In genomic region chr2:159084395-159085370, GRCh38 we compare ENCODE assay signal across 14 cellular contexts.
DNase-seq lines count a peak whose midpoint lies in the region; ATAC-seq and TF ChIP-seq lines count a peak whose summit lies in the region.
"Had no signal": no experiment of that assay in that cellular context is flagged by ENCODE, and none has a peak within 500 bp of the region (broad histone marks: within the 10 kb centered on the region; RNA-seq: fewer than 3 reads in every experiment).

No MANE protein-coding gene starts in this region.

- peaks cover 20% of the 10 kb centered on the region for H4K20me1 ChIP-seq in smooth muscle cell (ENCODE audit: low read depth)
- no peaks in the 10 kb centered on the region for H4K20me1 ChIP-seq in MM.1S (ENCODE audit: insufficient read depth, low read length)

- H3K9ac ChIP-seq in smooth muscle cell (ENCODE audit: low read depth), result no peak overlapping the region
- no peak overlapping the region for H3K9ac ChIP-seq in MM.1S (ENCODE audit: low read length)
- H3K9ac ChIP-seq: parathyroid adenoma had no signal

- in situ Hi-C loops in brain microvascular endothelial cell (cut with HindIII; ENCODE audit: low pct_ligation_motif_present, low sequenced_read_pairs), result no loop called here

- H3K27me3 ChIP-seq in brain microvascular endothelial cell (replicated peaks), result no peaks in the 10 kb centered on the region
- no peaks in the 10 kb centered on the region for H3K27me3 ChIP-seq in smooth muscle cell (ENCODE audit: low read depth)
- H3K27me3 ChIP-seq in MM.1S (replicated peaks; ENCODE audit: insufficient read depth, low read length), result no peaks in the 10 kb centered on the region

- H3K4me1 ChIP-seq in smooth muscle cell (ENCODE audit: low read depth) (no peaks in the 10 kb centered on the region), MM.1S (ENCODE audit: low read length) (no peaks in the 10 kb centered on the region)
- H3K4me1 ChIP-seq: parathyroid adenoma had no signal

- H3F3A ChIP-seq in smooth muscle cell (ENCODE audit: low read depth), result peaks cover 3% of the 10 kb centered on the region
- no peaks in the 10 kb centered on the region for H3F3A ChIP-seq in MM.1S (ENCODE audit: insufficient read depth, low read length)

- ATAC-seq in left lobe of liver (peak; percentile 46), HG02588 (IDR thresholded peaks at IDR 0.05; ENCODE audit: unreplicated experiment) (no peak)

- TF ChIP-seq CTCF in brain microvascular endothelial cell (IDR thresholded peaks at IDR 0.05; ENCODE audit: low read depth, low read length, missing control alignments) (no peak), smooth muscle cell (IDR thresholded peaks at IDR 0.05; ENCODE audit: borderline replicate concordance, insufficient read depth, poor library complexity, severe bottlenecking) (no peak), MM.1S (IDR thresholded peaks at IDR 0.05; ENCODE audit: low read length) (no peak)

- H3K9me2 ChIP-seq in MM.1S (replicated peaks; ENCODE audit: insufficient read depth, low read length), result no peaks in the 10 kb centered on the region

- H3K79me2 ChIP-seq in smooth muscle cell (ENCODE audit: low read depth) (peaks cover 7% of the 10 kb centered on the region), MM.1S (ENCODE audit: low read length) (no peaks in the 10 kb centered on the region)

- DNase-seq in GM04503 (ENCODE audit: low read depth), result peak; percentile 77
- DNase-seq in brain microvascular endothelial cell, result no peak
- DNase-seq in left lobe of liver (ENCODE audit: low spot score), result no peak
- DNase-seq in smooth muscle cell (lab: John Stamatoyannopoulos, UW; ENCODE audit: unreplicated experiment), result no peak
- DNase-seq in RPMI8226, result no peak
- no peak for DNase-seq in DMS 273 treated with DMSO at 0.1 percent for 48 hours (lab: John Stamatoyannopoulos, UW)
- DNase-seq in MM.1S, result no peak
- DNase-seq: activated T-cell treated with anti-CD3 and anti-CD28 coated beads, Interleukin-2, amount 50 U/mL, for 48 hours; AML-193; foreskin fibroblast; NCI-H1105; SHP77 had no signal

- H3K4me3 ChIP-seq in brain microvascular endothelial cell (ENCODE audit: low read depth, low read length), result no peak overlapping the region
- no peak overlapping the region for H3K4me3 ChIP-seq in smooth muscle cell
- no peak overlapping the region for H3K4me3 ChIP-seq in MM.1S (ENCODE audit: low read length)

- H3K36me3 ChIP-seq in brain microvascular endothelial cell (replicated peaks), result peaks cover under 1% of the 10 kb centered on the region
- no peaks in the 10 kb centered on the region for H3K36me3 ChIP-seq in smooth muscle cell (ENCODE audit: low read depth)
- H3K36me3 ChIP-seq in MM.1S (replicated peaks; ENCODE audit: insufficient read depth, low read length), result no peaks in the 10 kb centered on the region

- H3K9me3 ChIP-seq in smooth muscle cell (replicated peaks; ENCODE audit: low read depth) (no peaks in the 10 kb centered on the region), MM.1S (replicated peaks; ENCODE audit: insufficient read depth, low read length) (no peaks in the 10 kb centered on the region)

- 65% methylated on average over 7 of the region's 7 CpGs for WGBS in smooth muscle cell (ENCODE audit: low lambda C conversion rate)

- no peak overlapping the region for H2AFZ ChIP-seq in smooth muscle cell (ENCODE audit: low read depth)
- H2AFZ ChIP-seq in MM.1S (ENCODE audit: low read length), result no peak overlapping the region
- H2AFZ ChIP-seq: parathyroid adenoma had no signal

- peak overlapping the region; percentile 79 for H3K27ac ChIP-seq in brain microvascular endothelial cell
- peak overlapping the region; percentile 28 for H3K27ac ChIP-seq in smooth muscle cell (ENCODE audit: low read depth)
- no peak overlapping the region for H3K27ac ChIP-seq in MM.1S (ENCODE audit: low read length)
- H3K27ac ChIP-seq: parathyroid adenoma had no signal

- H3K4me2 ChIP-seq in smooth muscle cell (no peak overlapping the region), MM.1S (ENCODE audit: low read depth, low read length) (no peak overlapping the region)
